In genomic region chr14:74514471-74514932, GRCh38 we compare ENCODE assay signal across 1 cellular context.
TF ChIP-seq lines count a peak whose summit lies in the region.

No MANE protein-coding gene starts in this region.

TF ChIP-seq in H1, 55 proteins besides CTCF, POLR2A, EP300 and RAD21 (continued from another document):
- TF ChIP-seq RNF2 (IDR thresholded peaks at IDR 0.05; ENCODE audit: borderline replicate concordance, low read depth, low read length, missing control alignments, poor library complexity, severe bottlenecking) (no peak), CBX8 (IDR thresholded peaks at IDR 0.05; ENCODE audit: borderline replicate concordance, low read depth, low read length) (no peak), POU5F1 (IDR thresholded peaks at IDR 0.05; ENCODE audit: low read depth, low read length) (no peak), RXRA (IDR thresholded peaks at IDR 0.05; ENCODE audit: insufficient read depth, low read depth, low read length) (no peak), EZH2 (IDR thresholded peaks at IDR 0.05; ENCODE audit: low read depth, low read length, severe bottlenecking) (no peak), TAF7 (optimal IDR thresholded peaks at IDR 0.05; ENCODE audit: borderline replicate concordance, low read depth, low read length) (no peak), CHD2 (IDR thresholded peaks at IDR 0.05; ENCODE audit: low read length) (no peak), TEAD4 (IDR thresholded peaks at IDR 0.05; ENCODE audit: low read depth, low read length) (no peak), PHF8 (conservative IDR thresholded peaks at IDR 0.05; ENCODE audit: low read depth, low read length) (no peak), SIN3A (conservative IDR thresholded peaks at IDR 0.05 in 1 of 2, IDR thresholded peaks at IDR 0.05 in 1 of 2; ENCODE audit: low read depth in 1 of 2, low read length in 2 of 2) (no peak), KDM1A (IDR thresholded peaks at IDR 0.05; ENCODE audit: borderline replicate concordance, low read length) (no peak), JUND (IDR thresholded peaks at IDR 0.05; ENCODE audit: low read length) (no peak), KDM4A (IDR thresholded peaks at IDR 0.05; ENCODE audit: low read depth, low read length, severe bottlenecking) (no peak)
- TF ChIP-seq, protein P1, sequence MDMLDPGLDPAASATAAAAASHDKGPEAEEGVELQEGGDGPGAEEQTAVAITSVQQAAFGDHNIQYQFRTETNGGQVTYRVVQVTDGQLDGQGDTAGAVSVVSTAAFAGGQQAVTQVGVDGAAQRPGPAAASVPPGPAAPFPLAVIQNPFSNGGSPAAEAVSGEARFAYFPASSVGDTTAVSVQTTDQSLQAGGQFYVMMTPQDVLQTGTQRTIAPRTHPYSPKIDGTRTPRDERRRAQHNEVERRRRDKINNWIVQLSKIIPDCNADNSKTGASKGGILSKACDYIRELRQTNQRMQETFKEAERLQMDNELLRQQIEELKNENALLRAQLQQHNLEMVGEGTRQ (IDR thresholded peaks at IDR 0.05; ENCODE audit: low read length) = no peak
TF ChIP-seq in H1: peak in this region for 0.
